19 cellular contexts compared by ENCODE assay signal in the genomic region with DNA sequence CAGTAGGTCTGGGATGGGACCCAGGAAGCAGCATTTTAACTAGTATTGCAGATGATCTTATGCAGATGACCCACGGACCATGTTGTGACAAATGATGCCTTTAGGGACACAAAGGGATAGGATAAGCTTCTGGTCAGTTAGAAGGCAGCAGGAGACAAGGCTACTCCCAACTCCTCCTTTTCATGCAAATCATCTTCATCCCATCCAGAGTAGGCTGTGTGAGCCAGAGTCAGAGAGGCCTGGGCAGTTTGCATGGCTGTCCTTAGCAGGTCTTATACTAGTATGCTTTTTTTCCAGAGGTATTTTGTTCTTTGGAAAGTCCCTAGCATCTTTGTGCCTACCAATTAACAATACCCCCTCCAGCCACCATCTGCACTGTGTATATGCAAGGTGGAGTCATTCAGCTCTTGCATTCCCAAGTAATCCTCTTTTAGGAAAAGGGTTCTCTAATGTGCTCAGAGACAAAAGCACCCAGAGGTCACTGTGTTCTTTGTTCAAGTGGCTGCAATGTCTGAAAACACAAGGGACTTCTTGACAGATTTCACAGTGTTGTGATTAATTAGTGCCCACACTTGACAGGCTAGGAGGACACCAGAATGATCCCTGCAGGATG.
"Had no signal": no experiment of that assay in that cellular context is flagged by ENCODE, and none has a peak within 500 bp of the region (broad histone marks: within the 10 kb centered on the region; RNA-seq: fewer than 3 reads in every experiment).

No MANE protein-coding gene starts in this region.

- H3K27me3 ChIP-seq: breast epithelium, foreskin keratinocyte, left lung, right atrium auricular region, upper lobe of right lung had no signal

- DNase-seq: activated B cell treated with CpG ODN at 0.5 μM for 24 hours; activated CD4-positive, alpha-beta T cell treated with anti-CD3 and anti-CD28 coated beads for 36 hours; activated CD4-positive, alpha-beta T cell treated with anti-CD3 and anti-CD28 coated beads, Interleukin-2, amount 50 U/mL, for 48 hours; activated naive CD4-positive, alpha-beta T cell treated with Interleukin-2 at 50 U/mL for 16 hours; activated naive CD8-positive, alpha-beta T cell treated with anti-CD3 and anti-CD28 coated beads for 36 hours; activated T-cell treated with anti-CD3 and anti-CD28 coated beads, Interleukin-2, amount 50 U/mL, for 48 hours; effector CD4-positive, alpha-beta T cell; foreskin keratinocyte; kidney glomerular epithelial cell; left lung; naive B cell; stimulated activated CD4-positive, alpha-beta T cell treated with anti-CD3 and anti-CD28 coated beads, Interleukin-4, amount 100 ng/mL, for 24 hours; stimulated activated naive CD4-positive, alpha-beta T cell treated with Interleukin-2 at 50 U/mL for 16 hours; T-helper 9 cell; upper lobe of right lung had no signal

- H3K4me3 ChIP-seq: breast epithelium, coronary artery, left lung, lung, right atrium auricular region, upper lobe of right lung had no signal

- ATAC-seq: activated CD4-positive, alpha-beta T cell treated with anti-CD3 and anti-CD28 coated beads for 36 hours; foreskin keratinocyte; left lung; upper lobe of right lung had no signal

- H3K27ac ChIP-seq: breast epithelium, coronary artery, foreskin keratinocyte, left lung, right atrium auricular region, upper lobe of right lung had no signal

- H3K9me3 ChIP-seq: breast epithelium, left lung, right atrium auricular region, upper lobe of right lung had no signal

- H3K4me1 ChIP-seq: breast epithelium, foreskin keratinocyte, left lung, right atrium auricular region, upper lobe of right lung had no signal

- H3K36me3 ChIP-seq: breast epithelium, left lung, right atrium auricular region, upper lobe of right lung had no signal
